17 cellular contexts compared by ENCODE assay signal in the genomic region with DNA sequence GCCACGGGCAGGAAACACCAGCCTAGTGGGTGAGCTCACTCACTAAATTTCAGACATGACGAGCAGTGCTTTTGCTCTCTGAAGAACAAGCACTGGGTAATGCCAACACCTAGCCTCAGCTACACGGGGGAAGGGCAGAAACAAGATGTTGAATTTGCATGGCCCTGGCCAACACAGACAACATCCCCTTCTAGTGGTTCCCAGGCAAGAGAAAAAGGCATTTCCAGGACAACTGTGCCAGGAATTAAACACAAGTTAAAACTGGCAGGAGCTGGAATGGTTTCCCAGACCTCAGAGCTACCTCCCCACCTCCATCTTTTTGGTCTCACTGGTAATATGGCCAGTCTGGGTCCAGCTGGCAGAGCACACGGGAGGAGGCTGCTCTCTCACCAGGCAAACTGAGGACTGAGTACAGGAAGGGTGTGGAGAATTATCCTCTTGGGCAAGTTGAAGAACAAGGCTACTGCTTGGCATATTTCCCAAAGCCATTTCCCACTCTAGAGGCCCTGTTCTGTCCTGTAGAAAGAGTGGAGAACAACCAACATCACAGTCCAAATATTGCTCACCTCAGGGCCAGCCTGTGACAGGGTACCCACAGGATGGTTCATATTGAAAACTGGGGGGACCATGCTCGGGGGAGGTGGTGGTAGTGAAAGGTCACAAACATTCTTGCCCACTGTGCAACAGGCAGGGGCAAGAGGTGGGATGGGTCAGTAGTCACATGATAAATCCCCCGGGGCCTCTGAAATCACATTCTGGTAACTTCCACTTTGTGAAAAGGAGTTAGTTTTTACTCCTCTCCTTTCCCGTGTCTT.
DNase-seq lines count a peak whose midpoint lies in the region; ATAC-seq lines count a peak whose summit lies in the region.
"Had no signal": no experiment of that assay in that cellular context is flagged by ENCODE, and none has a peak within 500 bp of the region (broad histone marks: within the 10 kb centered on the region; RNA-seq: fewer than 3 reads in every experiment).

No MANE protein-coding gene starts in this region.

- no peaks in the 10 kb centered on the region for H3K27me3 Mint-ChIP-seq in T-helper 2 cell treated with Interferon-gamma antibody and Interleukin-4, amounts not matched to agents 5 μg/mL and 100 μg/mL, for 36 hours (ENCODE audit: low read depth)
- H3K27me3 Mint-ChIP-seq in memory B cell, result no peaks in the 10 kb centered on the region
- no peaks in the 10 kb centered on the region for H3K27me3 Mint-ChIP-seq in stimulated activated memory B cell treated with anti-CD40 and anti-IgM and Interleukin-4, amounts not matched to agents 10 μg/mL and 1 μg/mL and 100 μg/mL, for 72 hours

- H3K4me3 Mint-ChIP-seq in T-helper 2 cell treated with Interferon-gamma antibody and Interleukin-4, amounts not matched to agents 5 μg/mL and 100 μg/mL, for 36 hours, result no peak overlapping the region
- H3K4me3 Mint-ChIP-seq in memory B cell, result no peak overlapping the region
- no peak overlapping the region for H3K4me3 Mint-ChIP-seq in stimulated activated memory B cell treated with anti-CD40 and anti-IgM and Interleukin-4, amounts not matched to agents 10 μg/mL and 1 μg/mL and 100 μg/mL, for 72 hours

- no peak for DNase-seq in T-helper 2 cell treated with Interferon-gamma antibody and Interleukin-4, amounts not matched to agents 5 μg/mL and 100 μg/mL, for 36 hours (ENCODE audit: low spot score)
- DNase-seq in T-helper 2 cell, result no peak
- peak in 3 of 61 donors; percentile 22 to 69 (median 33) for DNase-seq in caudate nucleus (lab: John Stamatoyannopoulos, UW)
- peak in 1 of 2 donors; percentile 9 for DNase-seq in memory B cell (ENCODE audit: low spot score in 2 of 2)
- DNase-seq in NCI-H2227 (lab: John Stamatoyannopoulos, UW; ENCODE audit: unreplicated experiment), result no peak
- DNase-seq in activated CD8-positive, alpha-beta memory T cell treated with anti-CD3 and anti-CD28 coated beads for 24 hours, result no peak
- DNase-seq in islet precursor cell, result no peak
- DNase-seq: 8988T; body of pancreas; mesenchymal stem cell; NCI-H1417; occipital lobe; OCI-M1; SK-N-SH; stimulated activated CD4-positive, alpha-beta T cell treated with anti-CD3 and anti-CD28 coated beads, Interleukin-12 subunit alpha, Interleukin-12 subunit beta, amount 100 ng/mL, for 4 hours; testis had no signal

- ATAC-seq in memory B cell (ENCODE audit: low read depth), result peak; percentile 71
- ATAC-seq in stimulated activated memory B cell treated with anti-CD40 and anti-IgM and Interleukin-4, amounts not matched to agents 10 μg/mL and 1 μg/mL and 100 μg/mL, for 72 hours, result no peak
- ATAC-seq: body of pancreas had no signal

- peak overlapping the region; percentile 64 for H3K27ac ChIP-seq in caudate nucleus (ENCODE audit: low read depth, low read length)
- H3K27ac ChIP-seq: body of pancreas, testis had no signal

- H3K27ac Mint-ChIP-seq in T-helper 2 cell treated with Interferon-gamma antibody and Interleukin-4, amounts not matched to agents 5 μg/mL and 100 μg/mL, for 36 hours, result peak overlapping the region; percentile 28
- H3K27ac Mint-ChIP-seq in memory B cell, result peak overlapping the region; percentile 72
- H3K27ac Mint-ChIP-seq in stimulated activated memory B cell treated with anti-CD40 and anti-IgM and Interleukin-4, amounts not matched to agents 10 μg/mL and 1 μg/mL and 100 μg/mL, for 72 hours, result peak overlapping the region; percentile 68

- H3K36me3 Mint-ChIP-seq in T-helper 2 cell treated with Interferon-gamma antibody and Interleukin-4, amounts not matched to agents 5 μg/mL and 100 μg/mL, for 36 hours (ENCODE audit: low read depth), result peaks cover 41% of the 10 kb centered on the region
- peaks cover 37% of the 10 kb centered on the region for H3K36me3 Mint-ChIP-seq in memory B cell
- H3K36me3 Mint-ChIP-seq in stimulated activated memory B cell treated with anti-CD40 and anti-IgM and Interleukin-4, amounts not matched to agents 10 μg/mL and 1 μg/mL and 100 μg/mL, for 72 hours, result peaks cover 73% of the 10 kb centered on the region

- H3K4me1 Mint-ChIP-seq in T-helper 2 cell treated with Interferon-gamma antibody and Interleukin-4, amounts not matched to agents 5 μg/mL and 100 μg/mL, for 36 hours (ENCODE audit: low read depth), result peaks cover 3% of the 10 kb centered on the region
- peaks cover 30% of the 10 kb centered on the region for H3K4me1 Mint-ChIP-seq in memory B cell
- H3K4me1 Mint-ChIP-seq in stimulated activated memory B cell treated with anti-CD40 and anti-IgM and Interleukin-4, amounts not matched to agents 10 μg/mL and 1 μg/mL and 100 μg/mL, for 72 hours, result peaks cover 55% of the 10 kb centered on the region

- no peaks in the 10 kb centered on the region for H3K9me3 Mint-ChIP-seq in T-helper 2 cell treated with Interferon-gamma antibody and Interleukin-4, amounts not matched to agents 5 μg/mL and 100 μg/mL, for 36 hours
- H3K9me3 Mint-ChIP-seq in memory B cell, result no peaks in the 10 kb centered on the region
- H3K9me3 Mint-ChIP-seq in stimulated activated memory B cell treated with anti-CD40 and anti-IgM and Interleukin-4, amounts not matched to agents 10 μg/mL and 1 μg/mL and 100 μg/mL, for 72 hours, result no peaks in the 10 kb centered on the region
